In genomic region chr13:103639326-103639725, GRCh38 we compare ENCODE assay signal across 38 cellular contexts.
"Had no signal": no experiment of that assay in that cellular context is flagged by ENCODE, and none has a peak within 500 bp of the region (broad histone marks: within the 10 kb centered on the region; RNA-seq: fewer than 3 reads in every experiment).

No MANE protein-coding gene starts in this region.

- H3K9me3 Mint-ChIP-seq: activated B cell treated with CpG ODN at 0.5 μM for 24 hours; activated CD4-positive, alpha-beta T cell treated with anti-CD3 and anti-CD28 coated beads, Interleukin-2, amount 10 ng/mL, durations not matched to agents 24 days and 14 days; activated CD8-positive, alpha-beta T cell treated with anti-CD3 and anti-CD28 coated beads for 36 hours; activated naive CD4-positive, alpha-beta T cell treated with anti-CD3 and anti-CD28 coated beads for 36 hours; activated naive CD8-positive, alpha-beta T cell treated with anti-CD3 and anti-CD28 coated beads for 36 hours; activated T-helper 1 cell treated with anti-CD3 and anti-CD28 coated beads, Interleukin-12 subunit alpha, Interleukin-12 subunit beta, Interleukin-2, Interleukin-4 antibody, amounts not matched to agents 30 ng/mL and 10 ng/mL and 1 ng/mL, durations not matched to agents 14 hours and 24 hours and 36 hours; activated T-helper 17 cell treated with anti-CD3 and anti-CD28 coated beads, Interleukin-2, amount 50 U/mL, for 72 hours; T-helper 1 cell treated with Interleukin-12 subunit alpha and Interleukin-12 subunit beta and Interleukin-4 antibody, amounts not matched to agents 30 μg/mL and 1 μg/mL, for 36 hours had no signal

- H3K27me3 ChIP-seq: adrenal gland, body of pancreas, brain microvascular endothelial cell, breast epithelium had no signal

- H3K36me3 ChIP-seq: adrenal gland, brain microvascular endothelial cell, breast epithelium had no signal

- H3K27ac Mint-ChIP-seq: activated B cell treated with CpG ODN at 0.5 μM for 24 hours; activated CD4-positive, alpha-beta memory T cell treated with anti-CD3 and anti-CD28 coated beads for 36 hours; activated CD4-positive, alpha-beta T cell treated with anti-CD3 and anti-CD28 coated beads, Interleukin-2, amount 10 ng/mL, durations not matched to agents 24 days and 14 days; activated CD8-positive, alpha-beta T cell treated with anti-CD3 and anti-CD28 coated beads for 36 hours; activated naive CD4-positive, alpha-beta T cell treated with anti-CD3 and anti-CD28 coated beads for 36 hours; activated naive CD4-positive, alpha-beta T cell treated with anti-CD3 and anti-CD28 coated beads, Interleukin-2, amount 50 U/mL, for 72 hours; activated naive CD8-positive, alpha-beta T cell treated with anti-CD3 and anti-CD28 coated beads for 36 hours; activated T-cell treated with anti-CD3 and anti-CD28 coated beads, Interleukin-2, amount 50 U/mL, for 72 hours; activated T-helper 1 cell treated with anti-CD3 and anti-CD28 coated beads, Interleukin-12 subunit alpha, Interleukin-12 subunit beta, Interleukin-2, Interleukin-4 antibody, amounts not matched to agents 30 ng/mL and 10 ng/mL and 1 ng/mL, durations not matched to agents 14 hours and 24 hours and 36 hours; activated T-helper 17 cell treated with anti-CD3 and anti-CD28 coated beads, Interleukin-2, amount 50 U/mL, for 72 hours; T-helper 1 cell treated with Interleukin-12 subunit alpha and Interleukin-12 subunit beta and Interleukin-4 antibody, amounts not matched to agents 30 μg/mL and 1 μg/mL, for 36 hours; T-helper 2 cell treated with Interferon-gamma antibody and Interleukin-4, amounts not matched to agents 5 μg/mL and 100 μg/mL, for 36 hours had no signal

- H3K4me3 Mint-ChIP-seq: activated B cell treated with CpG ODN at 0.5 μM for 24 hours; activated CD4-positive, alpha-beta memory T cell treated with anti-CD3 and anti-CD28 coated beads for 36 hours; activated CD4-positive, alpha-beta T cell treated with anti-CD3 and anti-CD28 coated beads, Interleukin-2, amount 10 ng/mL, durations not matched to agents 24 days and 14 days; activated CD8-positive, alpha-beta T cell treated with anti-CD3 and anti-CD28 coated beads for 36 hours; activated naive CD4-positive, alpha-beta T cell treated with anti-CD3 and anti-CD28 coated beads for 36 hours; activated naive CD8-positive, alpha-beta T cell treated with anti-CD3 and anti-CD28 coated beads for 36 hours; activated T-cell treated with anti-CD3 and anti-CD28 coated beads, Interleukin-2, amount 50 U/mL, for 4 hours; activated T-cell treated with anti-CD3 and anti-CD28 coated beads, Interleukin-2, amount 50 U/mL, for 72 hours; activated T-helper 1 cell treated with anti-CD3 and anti-CD28 coated beads, Interleukin-12 subunit alpha, Interleukin-12 subunit beta, Interleukin-2, Interleukin-4 antibody, amounts not matched to agents 30 ng/mL and 10 ng/mL and 1 ng/mL, durations not matched to agents 14 hours and 24 hours and 36 hours; activated T-helper 17 cell treated with anti-CD3 and anti-CD28 coated beads, Interleukin-2, amount 50 U/mL, for 72 hours; T-helper 1 cell treated with Interleukin-12 subunit alpha and Interleukin-12 subunit beta and Interleukin-4 antibody, amounts not matched to agents 30 μg/mL and 1 μg/mL, for 36 hours; T-helper 2 cell treated with Interferon-gamma antibody and Interleukin-4, amounts not matched to agents 5 μg/mL and 100 μg/mL, for 36 hours had no signal

- H3K9me3 ChIP-seq: adrenal gland, body of pancreas, breast epithelium had no signal

- FAIRE-seq: astrocyte, TTC549 had no signal

- ATAC-seq: activated CD8-positive, alpha-beta T cell treated with anti-CD3 and anti-CD28 coated beads for 36 hours; activated naive CD4-positive, alpha-beta T cell treated with anti-CD3 and anti-CD28 coated beads, Interleukin-2, amount 50 U/mL, for 72 hours; activated T-cell treated with anti-CD3 and anti-CD28 coated beads, Interleukin-2, amount 50 U/mL, for 4 hours; activated T-cell treated with anti-CD3 and anti-CD28 coated beads, Interleukin-2, amount 50 U/mL, for 72 hours; activated T-helper 17 cell treated with anti-CD3 and anti-CD28 coated beads, Interleukin-2, amount 50 U/mL, for 72 hours; body of pancreas had no signal

- H3K36me3 Mint-ChIP-seq: activated CD4-positive, alpha-beta memory T cell treated with anti-CD3 and anti-CD28 coated beads for 36 hours; activated naive CD4-positive, alpha-beta T cell treated with anti-CD3 and anti-CD28 coated beads, Interleukin-2, amount 50 U/mL, for 72 hours; activated naive CD8-positive, alpha-beta T cell treated with anti-CD3 and anti-CD28 coated beads for 36 hours had no signal

- H3K27me3 Mint-ChIP-seq: activated B cell treated with CpG ODN at 0.5 μM for 24 hours; activated CD4-positive, alpha-beta memory T cell treated with anti-CD3 and anti-CD28 coated beads for 36 hours; activated CD4-positive, alpha-beta T cell treated with anti-CD3 and anti-CD28 coated beads, Interleukin-2, amount 10 ng/mL, durations not matched to agents 24 days and 14 days; activated CD8-positive, alpha-beta T cell treated with anti-CD3 and anti-CD28 coated beads for 36 hours; activated T-helper 17 cell treated with anti-CD3 and anti-CD28 coated beads, Interleukin-2, amount 50 U/mL, for 72 hours had no signal

- H3K4me3 ChIP-seq: adrenal gland, body of pancreas, breast epithelium had no signal

- H3K4me1 ChIP-seq: body of pancreas, breast epithelium had no signal

- DNase-seq: activated B cell treated with CpG ODN at 0.5 μM for 24 hours; activated CD4-positive, alpha-beta memory T cell treated with anti-CD3 and anti-CD28 coated beads for 36 hours; activated CD4-positive, alpha-beta T cell treated with anti-CD3 and anti-CD28 coated beads for 4 hours; activated CD4-positive, alpha-beta T cell treated with anti-CD3 and anti-CD28 coated beads, Interleukin-2, amount 10 ng/mL, durations not matched to agents 24 days and 14 days; activated CD4-positive, alpha-beta T cell treated with anti-CD3 and anti-CD28 coated beads, Interleukin-2, amount 50 U/mL, for 1 hour; activated CD4-positive, alpha-beta T cell treated with anti-CD3 and anti-CD28 coated beads, Interleukin-2, amount 50 U/mL, for 4 hours; activated CD4-positive, CD25-positive, alpha-beta regulatory T cell treated with anti-CD3 and anti-CD28 coated beads, Interleukin-2, amount 50 U/mL, for 72 hours; activated CD8-positive, alpha-beta memory T cell treated with anti-CD3 and anti-CD28 coated beads, Interleukin-2, amount 50 U/mL, for 4 hours; activated CD8-positive, alpha-beta T cell treated with anti-CD3 and anti-CD28 coated beads for 36 hours; activated effector memory CD4-positive, alpha-beta T cell treated with anti-CD3 and anti-CD28 coated beads, Interleukin-2, amount 50 U/mL, for 16 hours; activated gamma-delta T cell treated with Interleukin-2 at 50 U/mL for 16 hours; activated naive CD4-positive, alpha-beta T cell; activated naive CD4-positive, alpha-beta T cell treated with anti-CD3 and anti-CD28 coated beads for 36 hours; activated naive CD4-positive, alpha-beta T cell treated with anti-CD3 and anti-CD28 coated beads, Interleukin-2, amount 50 U/mL, for 16 hours; activated naive CD8-positive, alpha-beta T cell treated with anti-CD3 and anti-CD28 coated beads for 36 hours; activated T-cell treated with anti-CD3 and anti-CD28 coated beads for 4 hours; activated T-cell treated with anti-CD3 and anti-CD28 coated beads, Interleukin-2, amount 50 U/mL, for 1 hour; activated T-cell treated with anti-CD3 and anti-CD28 coated beads, Interleukin-2, amount 50 U/mL, for 4 hours; activated T-cell treated with anti-CD3 and anti-CD28 coated beads, Interleukin-2, amount 50 U/mL, for 72 hours; amniotic stem cell; aorta; body of pancreas; brain microvascular endothelial cell; central memory CD4-positive, alpha-beta T cell; SW 1271; T-helper 1 cell; T-helper 2 cell; T-helper 9 cell had no signal

- H3K27ac ChIP-seq: adrenal gland, body of pancreas, brain microvascular endothelial cell, breast epithelium, VCaP had no signal

- H3K4me1 Mint-ChIP-seq: activated B cell treated with CpG ODN at 0.5 μM for 24 hours; activated CD4-positive, alpha-beta T cell treated with anti-CD3 and anti-CD28 coated beads, Interleukin-2, amount 10 ng/mL, durations not matched to agents 24 days and 14 days; activated naive CD8-positive, alpha-beta T cell treated with anti-CD3 and anti-CD28 coated beads for 36 hours; activated T-helper 17 cell treated with anti-CD3 and anti-CD28 coated beads, Interleukin-2, amount 50 U/mL, for 72 hours had no signal
